1 cellular context compared by ENCODE assay signal in the genomic region with DNA sequence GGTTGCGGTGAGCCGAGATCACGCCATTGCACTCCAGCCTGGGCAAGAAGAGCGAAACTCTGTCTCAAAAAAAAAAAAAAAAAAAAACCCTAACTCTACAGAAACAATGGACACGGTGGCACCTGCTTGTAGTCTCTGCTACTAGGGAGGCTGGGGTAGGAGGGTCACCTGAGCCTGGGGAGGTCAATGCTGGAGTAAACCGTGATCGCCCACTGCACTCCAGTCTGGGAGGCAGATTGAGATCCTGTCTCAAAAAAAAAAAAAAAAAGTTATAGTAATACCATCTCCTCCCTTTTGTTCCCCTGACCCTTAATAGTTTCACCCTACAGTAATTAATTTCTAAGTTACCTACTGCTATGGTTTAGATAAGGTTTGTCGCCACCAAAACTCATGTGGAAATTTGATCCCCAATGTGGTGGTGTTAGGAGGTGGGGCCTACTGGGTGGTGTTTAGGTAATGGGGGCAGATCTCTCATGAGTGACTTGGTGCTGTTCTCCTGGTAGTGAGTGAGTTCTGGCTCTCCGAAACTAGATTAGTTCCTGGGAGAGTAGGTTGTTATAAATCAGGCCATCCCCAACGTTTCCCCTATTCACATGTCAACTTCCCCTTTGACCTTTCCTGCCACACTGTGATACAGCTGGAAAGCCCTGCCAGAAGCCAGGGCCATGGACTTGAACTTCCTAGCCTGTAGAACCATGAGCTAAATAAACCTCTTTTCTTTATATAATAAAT.
TF ChIP-seq lines count a peak whose summit lies in the region.

No MANE protein-coding gene starts in this region.

TF ChIP-seq in GM23338, 12 proteins besides CTCF, POLR2A, EP300 and RAD21 (continued from another document):
- TF ChIP-seq STAT1 (IDR thresholded peaks at IDR 0.05; ENCODE audit: unreplicated experiment) (no peak), ZNF114 (CRISPR knock-in tag; IDR thresholded peaks at IDR 0.05) (no peak)
